19 cellular contexts compared by ENCODE assay signal in genomic region chr9:90140131-90140818, GRCh38.
"Had no signal": no experiment of that assay in that cellular context is flagged by ENCODE, and none has a peak within 500 bp of the region (broad histone marks: within the 10 kb centered on the region; RNA-seq: fewer than 3 reads in every experiment).

No MANE protein-coding gene starts in this region.

- H3K27me3 ChIP-seq: hepatocyte, right atrium auricular region, sigmoid colon, testis, tibial nerve had no signal

- ATAC-seq: foreskin keratinocyte; stimulated activated naive B cell treated with anti-CD40 and anti-IgM and Interleukin-4, amounts not matched to agents 10 μg/mL and 1 μg/mL and 100 μg/mL, for 72 hours; stimulated activated naive CD8-positive, alpha-beta T cell treated with anti-CD3 and anti-CD28 coated beads, Interleukin-15, amount 100 ng/mL, for 72 hours had no signal

- H3K4me3 Mint-ChIP-seq: endodermal cell; stimulated activated naive B cell treated with anti-CD40 and anti-IgM and Interleukin-4, amounts not matched to agents 10 μg/mL and 1 μg/mL and 100 μg/mL, for 72 hours; stimulated activated naive CD8-positive, alpha-beta T cell treated with anti-CD3 and anti-CD28 coated beads, Interleukin-15, amount 100 ng/mL, for 72 hours had no signal

- H3K36me3 ChIP-seq: right atrium auricular region, sigmoid colon, tibial nerve had no signal

- H2AFZ ChIP-seq: hepatocyte had no signal

- H3K9me3 ChIP-seq: right atrium auricular region, sigmoid colon, testis, tibial nerve had no signal

- DNase-seq: effector CD4-positive, alpha-beta T cell; endodermal cell; erythroblast; foreskin keratinocyte; kidney glomerular epithelial cell; mammary epithelial cell; midbrain; posterior cingulate gyrus; sigmoid colon; stimulated activated CD4-positive, alpha-beta T cell treated with anti-CD3 and anti-CD28 coated beads, Interleukin-2, amount 100 ng/mL, for 24 hours; stimulated activated CD4-positive, alpha-beta T cell treated with anti-CD3 and anti-CD28 coated beads, Interleukin-4, amount 100 ng/mL, for 4 hours; stimulated activated naive B cell treated with anti-CD40 and anti-IgM and Interleukin-4, amounts not matched to agents 10 μg/mL and 1 μg/mL and 100 μg/mL, for 72 hours; stimulated activated naive CD8-positive, alpha-beta T cell treated with anti-CD3 and anti-CD28 coated beads, Interleukin-15, amount 100 ng/mL, for 72 hours; testis had no signal

- H3K4me1 ChIP-seq: foreskin keratinocyte, right atrium auricular region, testis, tibial nerve had no signal

- H3K9me3 Mint-ChIP-seq: endodermal cell; stimulated activated naive B cell treated with anti-CD40 and anti-IgM and Interleukin-4, amounts not matched to agents 10 μg/mL and 1 μg/mL and 100 μg/mL, for 72 hours; stimulated activated naive CD8-positive, alpha-beta T cell treated with anti-CD3 and anti-CD28 coated beads, Interleukin-15, amount 100 ng/mL, for 72 hours had no signal

- H3K27ac Mint-ChIP-seq: endodermal cell; stimulated activated naive B cell treated with anti-CD40 and anti-IgM and Interleukin-4, amounts not matched to agents 10 μg/mL and 1 μg/mL and 100 μg/mL, for 72 hours had no signal

- H3K27ac ChIP-seq: coronary artery, foreskin keratinocyte, hepatocyte, right atrium auricular region, sigmoid colon, skin epidermis, testis, tibial nerve had no signal

- H3K79me2 ChIP-seq: hepatocyte had no signal

- H3K4me1 Mint-ChIP-seq: endodermal cell; stimulated activated naive CD8-positive, alpha-beta T cell treated with anti-CD3 and anti-CD28 coated beads, Interleukin-15, amount 100 ng/mL, for 72 hours had no signal

- H3K36me3 Mint-ChIP-seq: stimulated activated naive B cell treated with anti-CD40 and anti-IgM and Interleukin-4, amounts not matched to agents 10 μg/mL and 1 μg/mL and 100 μg/mL, for 72 hours had no signal

- H3K4me2 ChIP-seq: hepatocyte had no signal

- H3K4me3 ChIP-seq: coronary artery, hepatocyte, right atrium auricular region, sigmoid colon, skin epidermis, testis, tibial nerve had no signal
